Comparison of ENCODE assay signal across 8 cellular contexts in the genomic region with DNA sequence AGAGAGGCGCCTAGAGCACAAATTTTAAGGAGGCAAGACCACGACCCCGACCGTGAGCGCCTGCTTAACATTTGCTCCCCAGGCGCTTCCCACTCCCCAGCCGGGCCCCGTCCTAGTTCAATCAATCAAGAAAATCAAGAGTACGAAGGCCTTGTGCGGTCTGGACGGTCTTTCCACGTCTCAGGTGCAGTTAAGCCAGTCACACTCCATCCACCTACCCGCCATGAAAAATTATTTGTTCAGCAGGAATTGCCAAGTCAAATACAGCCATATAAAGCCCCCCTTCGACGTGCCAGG. TPM values are rescaled to one million over a fixed set of nuclear protein-coding genes. Genes with fewer than 3 reads are reported as not detected.
DNase-seq lines count a peak whose midpoint lies in the region; ATAC-seq, FAIRE-seq and TF ChIP-seq lines count a peak whose summit lies in the region.

No MANE protein-coding gene starts in this region.

- TF ChIP-seq CTCF in HFFc6 (IDR thresholded peaks at IDR 0.05) (no peak), astrocyte (IDR thresholded peaks at IDR 0.05; ENCODE audit: insufficient read depth, low read depth, low read length) (no peak), kidney epithelial cell (IDR thresholded peaks at IDR 0.05; ENCODE audit: insufficient read depth, low read length, poor library complexity, severe bottlenecking) (no peak)

- H3K27ac Mint-ChIP-seq in HFFc6 = peak overlapping the region; percentile 95
- H3K27ac Mint-ChIP-seq in astrocyte (ENCODE audit: unreplicated experiment) = peak overlapping the region; percentile 92

- peak overlapping the region; percentile 88 for H3K4me3 ChIP-seq in BLaER1
- H3K4me3 ChIP-seq in astrocyte (ENCODE audit: insufficient read depth, low read depth, low read length) = peak overlapping the region; percentile 79
- H3K4me3 ChIP-seq in kidney epithelial cell (ENCODE audit: low read depth, low read length) = peak overlapping the region; percentile 65

- peak overlapping the region; percentile 98 for H2AFZ ChIP-seq in astrocyte (ENCODE audit: low read depth, low read length)

- H3K4me1 ChIP-seq in BLaER1 (peaks cover 29% of the 10 kb centered on the region), astrocyte (ENCODE audit: insufficient read depth, low read length) (peaks cover 10% of the 10 kb centered on the region)

- H3K9me3 ChIP-seq in BLaER1 (no peaks in the 10 kb centered on the region), astrocyte (ENCODE audit: insufficient read depth, low read depth, low read length) (no peaks in the 10 kb centered on the region)

- H3K4me3 Mint-ChIP-seq in HFFc6 (peak overlapping the region; percentile 97), astrocyte (ENCODE audit: unreplicated experiment) (peak overlapping the region; percentile 99)

- H3K9ac ChIP-seq in BLaER1 = peak overlapping the region; percentile 98
- H3K9ac ChIP-seq in astrocyte (ENCODE audit: low read length) = peak overlapping the region; percentile 98

- H3K9me3 Mint-ChIP-seq in HFFc6 (no peaks in the 10 kb centered on the region), astrocyte (ENCODE audit: unreplicated experiment) (no peaks in the 10 kb centered on the region)

- H3K27ac ChIP-seq in BLaER1 (peak overlapping the region; percentile 99), astrocyte (ENCODE audit: low read depth, low read length) (peak overlapping the region; percentile 98), substantia nigra (ENCODE audit: low read depth, low read length, poor library complexity, severe bottlenecking) (peak overlapping the region; percentile 77)

- H3K36me3 Mint-ChIP-seq in HFFc6 (ENCODE audit: low read depth) = no peaks in the 10 kb centered on the region; the same call in 1 of the 2 replicates
- H3K36me3 Mint-ChIP-seq in astrocyte (ENCODE audit: low read depth, unreplicated experiment) = peaks cover 2% of the 10 kb centered on the region

- no peak for DNase-seq in HFFc6
- no peak for DNase-seq in astrocyte (ENCODE audit: low read depth)
- no peak for DNase-seq in kidney epithelial cell (ENCODE audit: low read depth)
- peak in 5 of 49 donors; percentile 8 to 39 (median 29) for DNase-seq in substantia nigra (lab: John Stamatoyannopoulos, UW)
- no peak for DNase-seq in activated gamma-delta T cell (lab: John Stamatoyannopoulos, UW)
- no peak for DNase-seq in NCI-H1694 treated with DMSO at 0.1 percent for 48 hours (lab: John Stamatoyannopoulos, UW)

- peak overlapping the region; percentile 89 for H3K4me2 ChIP-seq in BLaER1
- H3K4me2 ChIP-seq in astrocyte (ENCODE audit: low read length) = peak overlapping the region; percentile 88

- H3K27me3 ChIP-seq in BLaER1 (no peaks in the 10 kb centered on the region), astrocyte (ENCODE audit: insufficient read depth, low read length) (no peaks in the 10 kb centered on the region), kidney epithelial cell (ENCODE audit: control insufficient read depth, insufficient read depth, low read length) (no peaks in the 10 kb centered on the region)

- no peak for FAIRE-seq in astrocyte (lab: Jason Lieb, UNC)

- H4K20me1 ChIP-seq in BLaER1 (0 out of 2 replicates have a peak, but pooled peaks cover 6% of the 10 kb centered on the region), astrocyte (ENCODE audit: insufficient read depth, low read length) (no peaks in the 10 kb centered on the region)

- H3K79me2 ChIP-seq in astrocyte (ENCODE audit: insufficient read depth, low read length) = peaks cover 50% of the 10 kb centered on the region

- peaks cover 18% of the 10 kb centered on the region for H3K36me3 ChIP-seq in BLaER1
- H3K36me3 ChIP-seq in astrocyte (ENCODE audit: insufficient read depth, low read length) = peaks cover 3% of the 10 kb centered on the region
- H3K36me3 ChIP-seq in kidney epithelial cell (ENCODE audit: control insufficient read depth, insufficient read depth, low read length) = no peaks in the 10 kb centered on the region

- no peak for ATAC-seq in GM21515 (IDR thresholded peaks at IDR 0.05; ENCODE audit: unreplicated experiment)

- peaks cover 52% of the 10 kb centered on the region for H3K4me1 Mint-ChIP-seq in HFFc6 (ENCODE audit: low read depth)
- peaks cover 5% of the 10 kb centered on the region for H3K4me1 Mint-ChIP-seq in astrocyte (ENCODE audit: low read depth, unreplicated experiment)

- no peaks in the 10 kb centered on the region; the same call in 1 of the 2 replicates for H3K27me3 Mint-ChIP-seq in HFFc6 (ENCODE audit: insufficient read depth)
- no peaks in the 10 kb centered on the region for H3K27me3 Mint-ChIP-seq in astrocyte (ENCODE audit: low read depth, unreplicated experiment)

RNA-seq across cellular contexts. Expression of gene LRR1, which starts 0.6 kb away (rescaled TPM):
- total RNA-seq in HFFc6 (2021; fragmentation: NEBNext Ultra II Directional; extraction: Animal tissue kit (Norgen Biotek cat#: 25700)) = 10 to 100 TPM; 15.2 to 26.5 (median 25.5) TPM
- total RNA-seq in astrocyte = 9.9 and 10.0 TPM in 2 replicates
- total RNA-seq in kidney epithelial cell = 7.5 and 12.4 TPM in 2 replicates

RNA-seq across cellular contexts. Expression of gene RPS29, which starts 11.9 kb away (rescaled TPM):
- total RNA-seq in HFFc6 (2021; fragmentation: NEBNext Ultra II Directional; extraction: Animal tissue kit (Norgen Biotek cat#: 25700)) = 1,000 to 10,000 TPM in 4 of 6 experiments, 100 to 1,000 TPM in 2; 743 to 1,241 (median 1,080) TPM
- total RNA-seq in astrocyte (1,089 and 1,231 TPM in 2 replicates), kidney epithelial cell (11,881 and 16,427 TPM in 2 replicates)

RNA-seq across cellular contexts. Expression of gene RPL36AL, which starts 22.3 kb away (rescaled TPM):
- total RNA-seq in HFFc6 (2021; fragmentation: NEBNext Ultra II Directional; extraction: Animal tissue kit (Norgen Biotek cat#: 25700)) = 100 to 1,000 TPM; 170 to 254 (median 211) TPM
- 166 and 194 TPM in 2 replicates for total RNA-seq in astrocyte
- 168 and 258 TPM in 2 replicates for total RNA-seq in kidney epithelial cell

RNA-seq across cellular contexts. Expression of gene MGAT2, which starts 22.5 kb away (rescaled TPM):
- total RNA-seq in HFFc6 (2021; fragmentation: NEBNext Ultra II Directional; extraction: Animal tissue kit (Norgen Biotek cat#: 25700)) = 10 to 100 TPM; 61.8 to 73.8 (median 64.4) TPM
- total RNA-seq in astrocyte (55.5 and 56.0 TPM in 2 replicates), kidney epithelial cell (38.5 and 45.2 TPM in 2 replicates)

RNA-seq across cellular contexts. Expression of gene DNAAF2, which starts 36.9 kb away (rescaled TPM):
- total RNA-seq in HFFc6 (2021; fragmentation: NEBNext Ultra II Directional; extraction: Animal tissue kit (Norgen Biotek cat#: 25700)) = 1 to 10 TPM; 5.8 to 8.7 (median 6.2) TPM
- total RNA-seq in astrocyte (8.7 and 10.7 TPM in 2 replicates), kidney epithelial cell (22.9 and 23.8 TPM in 2 replicates)
